9 cellular contexts compared by ENCODE assay signal in genomic region chr14:32469388-32470160, GRCh38.
DNase-seq lines count a peak whose midpoint lies in the region; ATAC-seq and TF ChIP-seq lines count a peak whose summit lies in the region.
"Had no signal": no experiment of that assay in that cellular context is flagged by ENCODE, and none has a peak within 500 bp of the region (broad histone marks: within the 10 kb centered on the region; RNA-seq: fewer than 3 reads in every experiment).

No MANE protein-coding gene starts in this region.

- POLR2A ChIA-PET in SK-N-SH (lab: Yijun Ruan, JAX), result no interaction called here

- H3K4me2 ChIP-seq in SK-N-SH, result peak overlapping the region; percentile 4; the same call in 1 of the 2 replicates

- H3K4me3 ChIP-seq in LNCaP clone FGC (ENCODE audit: low read depth, low read length) (no peak overlapping the region), SK-N-SH (ENCODE audit: low read depth in 2 of 2, low read length in 1 of 2) (peak overlapping the region in 1 of 2 experiments; percentile 3; a peak in 1 of 4 replicates), foreskin fibroblast (ENCODE audit: low read depth in 1 of 2, low read length in 2 of 2) (no peak overlapping the region)

- intact Hi-C loops in sciatic nerve (cut with DNase I), result no loop called here
- intact Hi-C loops in head of caudate nucleus (cut with DNase I), result loop anchor here (5.0 kb wide), 2 partner anchors 43 to 392 kb away; partner anchors contain the start of gene ARHGAP5

- no peaks in the 10 kb centered on the region; the same call in 1 of the 2 replicates for H3K79me2 ChIP-seq in SK-N-SH (ENCODE audit: insufficient read depth)

- DNase-seq in DMS 273 (lab: John Stamatoyannopoulos, UW; ENCODE audit: unreplicated experiment) (peak; percentile 61), LNCaP clone FGC (ENCODE audit: low read depth) (peak; percentile 37), SK-N-SH (no peak), foreskin fibroblast (peak in 1 of 2 donors; percentile 63), sciatic nerve (ENCODE audit: low spot score) (no peak), HuH-7.5 (ENCODE audit: low spot score) (no peak), activated gamma-delta T cell (lab: John Stamatoyannopoulos, UW) (no peak), head of caudate nucleus (no peak)
- DNase-seq: left cardiac atrium had no signal

- peak overlapping the region; percentile 85 for H3K9ac ChIP-seq in SK-N-SH

- 3% methylated on average over 5 of the region's 5 CpGs for WGBS in SK-N-SH (ENCODE audit: low lambda C conversion rate)

- no peak overlapping the region; the same call in 1 of the 2 replicates for H2AFZ ChIP-seq in SK-N-SH (ENCODE audit: low read depth)

- TF ChIP-seq CTCF in LNCaP clone FGC (IDR thresholded peaks at IDR 0.05; ENCODE audit: control insufficient read depth, extremely low read depth, insufficient read depth), result peak; percentile 56
- TF ChIP-seq CTCF in SK-N-SH (IDR thresholded peaks at IDR 0.05), result peak; percentile 84
- peak; percentile 26 for TF ChIP-seq CTCF in foreskin fibroblast (IDR thresholded peaks at IDR 0.05; ENCODE audit: low read depth, low read length)

- H3F3A ChIP-seq in SK-N-SH (replicated peaks; ENCODE audit: insufficient read depth), result peaks cover 57% of the 10 kb centered on the region

- H3K36me3 ChIP-seq in SK-N-SH (replicated peaks in 1 of 2; ENCODE audit: control insufficient read depth in 1 of 2, insufficient read depth in 2 of 2, low read length in 1 of 2), result no peaks in the 10 kb centered on the region

- H4K20me1 ChIP-seq in SK-N-SH (ENCODE audit: insufficient read depth), result no peaks in the 10 kb centered on the region

- CTCF ChIA-PET in SK-N-SH (lab: Yijun Ruan, JAX), result interaction anchor here (0.5 to 6.9 kb wide), 22 partner anchors 12 to 932 kb away, joined by 3 to 64 read pairs (median 4); no protein-coding TSS in a partner anchor

- TF ChIP-seq EP300 in SK-N-SH (IDR thresholded peaks at IDR 0.05; ENCODE audit: borderline replicate concordance in 1 of 2, low read depth in 1 of 2, low read length in 1 of 2), result no peak

- no peaks in the 10 kb centered on the region for H3K27me3 ChIP-seq in SK-N-SH (ENCODE audit: insufficient read depth)

- H3K4me1 ChIP-seq in SK-N-SH (ENCODE audit: control insufficient read depth in 1 of 2, insufficient read depth in 2 of 2, low read depth in 1 of 2, low read length in 1 of 2), result peaks cover 11 to 48% of the 10 kb centered on the region in 2 experiments

- H3K9me2 ChIP-seq in SK-N-SH, result no peaks in the 10 kb centered on the region

- peak; percentile 83 for TF ChIP-seq RAD21 in SK-N-SH (IDR thresholded peaks at IDR 0.05; ENCODE audit: low read length)

- H3K27ac ChIP-seq in SK-N-SH (ENCODE audit: low read depth in 2 of 2, low read length in 1 of 2), result peak overlapping the region; percentile 90 to 98

- peaks cover 5% of the 10 kb centered on the region; the same call in 1 of the 2 replicates for H3K9me3 ChIP-seq in SK-N-SH

- peak; percentile 70 for ATAC-seq in sciatic nerve

TF ChIP-seq in SK-N-SH, 30 proteins besides CTCF, POLR2A, EP300 and RAD21:
- peak; percentile 49 for TF ChIP-seq SMC3 (IDR thresholded peaks at IDR 0.05; ENCODE audit: low read depth, low read length)
- TF ChIP-seq RCOR1 (IDR thresholded peaks at IDR 0.05; ENCODE audit: low read length), result 0 out of 2 replicates have a peak, but pooled peaks have one; percentile 13
- 0 out of 2 replicates have a peak, but pooled peaks have one; percentile 6 for TF ChIP-seq RXRA (IDR thresholded peaks at IDR 0.05; ENCODE audit: borderline replicate concordance, low read depth)
- no peak for TF ChIP-seq ELF1 (IDR thresholded peaks at IDR 0.05)
- TF ChIP-seq, protein P1, sequence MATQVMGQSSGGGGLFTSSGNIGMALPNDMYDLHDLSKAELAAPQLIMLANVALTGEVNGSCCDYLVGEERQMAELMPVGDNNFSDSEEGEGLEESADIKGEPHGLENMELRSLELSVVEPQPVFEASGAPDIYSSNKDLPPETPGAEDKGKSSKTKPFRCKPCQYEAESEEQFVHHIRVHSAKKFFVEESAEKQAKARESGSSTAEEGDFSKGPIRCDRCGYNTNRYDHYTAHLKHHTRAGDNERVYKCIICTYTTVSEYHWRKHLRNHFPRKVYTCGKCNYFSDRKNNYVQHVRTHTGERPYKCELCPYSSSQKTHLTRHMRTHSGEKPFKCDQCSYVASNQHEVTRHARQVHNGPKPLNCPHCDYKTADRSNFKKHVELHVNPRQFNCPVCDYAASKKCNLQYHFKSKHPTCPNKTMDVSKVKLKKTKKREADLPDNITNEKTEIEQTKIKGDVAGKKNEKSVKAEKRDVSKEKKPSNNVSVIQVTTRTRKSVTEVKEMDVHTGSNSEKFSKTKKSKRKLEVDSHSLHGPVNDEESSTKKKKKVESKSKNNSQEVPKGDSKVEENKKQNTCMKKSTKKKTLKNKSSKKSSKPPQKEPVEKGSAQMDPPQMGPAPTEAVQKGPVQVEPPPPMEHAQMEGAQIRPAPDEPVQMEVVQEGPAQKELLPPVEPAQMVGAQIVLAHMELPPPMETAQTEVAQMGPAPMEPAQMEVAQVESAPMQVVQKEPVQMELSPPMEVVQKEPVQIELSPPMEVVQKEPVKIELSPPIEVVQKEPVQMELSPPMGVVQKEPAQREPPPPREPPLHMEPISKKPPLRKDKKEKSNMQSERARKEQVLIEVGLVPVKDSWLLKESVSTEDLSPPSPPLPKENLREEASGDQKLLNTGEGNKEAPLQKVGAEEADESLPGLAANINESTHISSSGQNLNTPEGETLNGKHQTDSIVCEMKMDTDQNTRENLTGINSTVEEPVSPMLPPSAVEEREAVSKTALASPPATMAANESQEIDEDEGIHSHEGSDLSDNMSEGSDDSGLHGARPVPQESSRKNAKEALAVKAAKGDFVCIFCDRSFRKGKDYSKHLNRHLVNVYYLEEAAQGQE (IDR thresholded peaks at IDR 0.05; ENCODE audit: low read depth, low read length), result no peak
- no peak for TF ChIP-seq MAX (IDR thresholded peaks at IDR 0.05; ENCODE audit: low read depth)
- TF ChIP-seq CHD2 (IDR thresholded peaks at IDR 0.05; ENCODE audit: low read length, partially characterized antibody), result no peak
TF ChIP-seq in SK-N-SH: peak in this region for 3.

Comparison
In these comparisons a context has a peak if more than half of its experiments do, and no peak if none do; other contexts are left out.
1. DNase-seq: peak in DMS 273 (single experiment) and LNCaP clone FGC (single experiment); none in SK-N-SH (single experiment), sciatic nerve (single experiment), HuH-7.5 (single experiment), activated gamma-delta T cell (single experiment) and head of caudate nucleus (0 of 42).
2. CTCF ChIP-seq: peak in every context shown above with its lines; median percentile 84 in SK-N-SH; 56 in LNCaP clone FGC; 26 in foreskin fibroblast.